ENCODE assay signal across 9 cellular contexts in genomic region chr3:54188176-54188791, GRCh38.
DNase-seq lines count a peak whose midpoint lies in the region; ATAC-seq lines count a peak whose summit lies in the region.
"Had no signal": no experiment of that assay in that cellular context is flagged by ENCODE, and none has a peak within 500 bp of the region (broad histone marks: within the 10 kb centered on the region; RNA-seq: fewer than 3 reads in every experiment).

No MANE protein-coding gene starts in this region.

- peaks cover 10% of the 10 kb centered on the region for H3K9me3 Mint-ChIP-seq in activated CD4-positive, alpha-beta memory T cell treated with anti-CD3 and anti-CD28 coated beads for 36 hours

- CTCF ChIA-PET in activated CD4-positive, alpha-beta memory T cell treated with anti-CD3 and anti-CD28 coated beads for 36 hours (lab: Charles Lee): no interaction called here

- no peak overlapping the region for H3K27ac Mint-ChIP-seq in activated CD4-positive, alpha-beta memory T cell treated with anti-CD3 and anti-CD28 coated beads for 36 hours

- no peaks in the 10 kb centered on the region for H3K9me3 ChIP-seq in aorta (ENCODE audit: control insufficient read depth, low read length)

- DNase-seq in CMK (ENCODE audit: low read depth) (peak; percentile 32), HS-5 (ENCODE audit: low read depth) (peak; percentile 8), iPS DF 4.7 (ENCODE audit: extremely low read depth, low spot score) (peak; percentile 36), aorta (no peak), SHP77 (lab: John Stamatoyannopoulos, UW) (no peak)
- peak; percentile 21 for DNase-seq in activated CD4-positive, alpha-beta memory T cell treated with anti-CD3 and anti-CD28 coated beads for 36 hours
- no peak for DNase-seq in activated CD4-positive, CD25-positive, alpha-beta regulatory T cell treated with anti-CD3 and anti-CD28 coated beads, Interleukin-2, amount 50 U/mL, for 72 hours

- ATAC-seq in aorta (ENCODE audit: low FRiP score) (peak; percentile 26), GM18511 (IDR thresholded peaks at IDR 0.05; ENCODE audit: unreplicated experiment) (no peak)

- no peak overlapping the region for H3K4me3 Mint-ChIP-seq in activated CD4-positive, alpha-beta memory T cell treated with anti-CD3 and anti-CD28 coated beads for 36 hours

- intact Hi-C loops in activated CD4-positive, alpha-beta memory T cell treated with anti-CD3 and anti-CD28 coated beads for 36 hours (cut with micrococcal nuclease): no loop called here
- intact Hi-C loops in aorta (cut with DNase I): no loop called here

- no peaks in the 10 kb centered on the region for H3K27me3 ChIP-seq in aorta (ENCODE audit: control insufficient read depth in 1 of 2, insufficient read depth in 2 of 2, low read length in 1 of 2)

- no peaks in the 10 kb centered on the region for H3K4me1 ChIP-seq in aorta (ENCODE audit: control insufficient read depth in 1 of 2, insufficient read depth in 2 of 2, low read length in 2 of 2)

- WGBS in aorta, 2 donors: 39 to 45% methylated on average over 6 of the region's 6 CpGs

- POLR2A ChIA-PET in activated CD4-positive, alpha-beta memory T cell treated with anti-CD3 and anti-CD28 coated beads for 36 hours (lab: Charles Lee): no interaction called here

- H3K27ac ChIP-seq in aorta (ENCODE audit: low read depth in 1 of 2, low read length in 2 of 2): no peak overlapping the region

- no peaks in the 10 kb centered on the region for H3K27me3 Mint-ChIP-seq in activated CD4-positive, alpha-beta memory T cell treated with anti-CD3 and anti-CD28 coated beads for 36 hours

- H3K36me3 Mint-ChIP-seq in activated CD4-positive, alpha-beta memory T cell treated with anti-CD3 and anti-CD28 coated beads for 36 hours: no peaks in the 10 kb centered on the region
- H3K36me3 Mint-ChIP-seq: brain had no signal

- no peaks in the 10 kb centered on the region for H3K36me3 ChIP-seq in aorta (ENCODE audit: control insufficient read depth in 1 of 2, insufficient read depth in 2 of 2, low read length in 1 of 2)

- no peaks in the 10 kb centered on the region for H3K4me1 Mint-ChIP-seq in activated CD4-positive, alpha-beta memory T cell treated with anti-CD3 and anti-CD28 coated beads for 36 hours (ENCODE audit: low read depth)

- H3K4me3 ChIP-seq in aorta (ENCODE audit: low read length in 2 of 2): no peak overlapping the region

Comparison
In these comparisons a context has a peak if more than half of its experiments do, and no peak if none do; other contexts are left out.
1. DNase-seq: peak in CMK (single experiment), HS-5 (single experiment), activated CD4-positive, alpha-beta memory T cell treated with anti-CD3 and anti-CD28 coated beads for 36 hours (single experiment) and iPS DF 4.7 (single experiment); none in aorta (0 of 2), SHP77 (0 of 2) and activated CD4-positive, CD25-positive, alpha-beta regulatory T cell treated with anti-CD3 and anti-CD28 coated beads, Interleukin-2, amount 50 U/mL, for 72 hours (single experiment).